ENCODE assay signal across 11 cellular contexts in the genomic region with DNA sequence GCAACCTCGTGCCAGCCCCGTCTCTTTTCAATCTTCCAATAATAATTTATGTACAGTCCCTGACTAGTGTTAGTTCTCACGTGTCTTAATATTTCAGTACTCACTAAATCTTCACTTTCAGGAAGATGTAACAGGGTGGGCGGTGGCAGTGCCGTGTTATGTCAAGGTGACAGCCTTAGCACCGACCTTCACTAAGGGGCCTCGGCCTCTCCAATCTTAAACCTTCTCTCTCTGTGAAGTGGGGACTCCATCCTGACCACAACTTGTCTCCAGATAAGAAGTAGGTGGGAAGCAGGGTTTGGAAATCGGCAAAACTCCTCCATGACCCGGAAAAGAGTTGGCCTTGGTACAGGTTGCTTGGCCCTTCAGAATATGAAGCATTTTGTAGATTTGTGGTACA. TPM values are rescaled to one million over a fixed set of nuclear protein-coding genes. Genes with fewer than 3 reads are reported as not detected.
DNase-seq lines count a peak whose midpoint lies in the region; ATAC-seq and TF ChIP-seq lines count a peak whose summit lies in the region.
"Had no signal": no experiment of that assay in that cellular context is flagged by ENCODE, and none has a peak within 500 bp of the region (broad histone marks: within the 10 kb centered on the region; RNA-seq: fewer than 3 reads in every experiment).

No MANE protein-coding gene starts in this region.

- dilution Hi-C loops in mammary epithelial cell (cut with HindIII; ENCODE audit: low sequenced_read_pairs), result no loop called here

- no peaks in the 10 kb centered on the region for H3K9me2 ChIP-seq in Loucy (replicated peaks; ENCODE audit: low read depth, low read length)

- in situ Hi-C loops in mammary epithelial cell (cut with MboI; ENCODE audit: low sequenced_read_pairs in 2 of 2), result no loop called here

- peak overlapping the region; percentile 91 to 96 (median 94) for H3K27ac Mint-ChIP-seq in CD4-positive, alpha-beta memory T cell
- peak overlapping the region; percentile 81 to 95 (median 91) for H3K27ac Mint-ChIP-seq in naive thymus-derived CD4-positive, alpha-beta T cell

- intact Hi-C loops in CD4-positive, alpha-beta memory T cell (cut with micrococcal nuclease), result loop anchor here (5.0 kb wide), 1 partner anchor 215 kb away; a partner anchor contains a TSS
- intact Hi-C loops in mammary epithelial cell (cut with micrococcal nuclease), result no loop called here
- intact Hi-C loops in naive thymus-derived CD4-positive, alpha-beta T cell (cut with micrococcal nuclease), result loop anchor here (2.0 kb wide), 2 partner anchors 73 to 599 kb away; no protein-coding TSS in a partner anchor

- ATAC-seq in naive thymus-derived CD4-positive, alpha-beta T cell, result no peak

- no peaks in the 10 kb centered on the region for H3F3A ChIP-seq in Loucy (ENCODE audit: low read depth)

- H3K4me3 Mint-ChIP-seq in CD4-positive, alpha-beta memory T cell, result peak overlapping the region; percentile 89 to 95 (median 92)
- H3K4me3 Mint-ChIP-seq in naive thymus-derived CD4-positive, alpha-beta T cell, result peak overlapping the region; percentile 86 to 95 (median 92)

- WGBS in mammary epithelial cell (ENCODE audit: low coverage, missing lambda C conversion rate), result 52% methylated on average over 8 of the region's 9 CpGs

- H3K9ac ChIP-seq in Loucy (ENCODE audit: low read depth, low read length, poor library complexity, severe bottlenecking), result peak overlapping the region; percentile 100
- H3K9ac ChIP-seq in mammary epithelial cell (ENCODE audit: insufficient read depth, low read length), result peak overlapping the region; percentile 98

- H3K4me1 Mint-ChIP-seq in CD4-positive, alpha-beta memory T cell, result peaks cover 37 to 64% (median 51%) of the 10 kb centered on the region in 4 donors
- H3K4me1 Mint-ChIP-seq in naive thymus-derived CD4-positive, alpha-beta T cell, result peaks cover 37 to 59% (median 50%) of the 10 kb centered on the region in 7 donors

- H4K20me1 ChIP-seq in Loucy (ENCODE audit: insufficient read depth, low read length, poor library complexity, severe bottlenecking) (peaks cover 61% of the 10 kb centered on the region), mammary epithelial cell (ENCODE audit: insufficient read depth, low read length) (peaks cover 7% of the 10 kb centered on the region)

- H3K9me3 Mint-ChIP-seq in CD4-positive, alpha-beta memory T cell, result no peaks in the 10 kb centered on the region
- no peaks in the 10 kb centered on the region for H3K9me3 Mint-ChIP-seq in naive thymus-derived CD4-positive, alpha-beta T cell

- peaks cover 51% of the 10 kb centered on the region for H3K36me3 ChIP-seq in CD4-positive, alpha-beta memory T cell (ENCODE audit: insufficient read depth, low read length)
- H3K36me3 ChIP-seq in Loucy (ENCODE audit: insufficient read depth, low read length), result peaks cover 44% of the 10 kb centered on the region
- peaks cover 39% of the 10 kb centered on the region for H3K36me3 ChIP-seq in mammary epithelial cell (ENCODE audit: insufficient read depth, low read length)
- peaks cover 16 to 50% (median 16%) of the 10 kb centered on the region in 3 experiments for H3K36me3 ChIP-seq in naive thymus-derived CD4-positive, alpha-beta T cell (ENCODE audit: control insufficient read depth in 2 of 3, insufficient read depth in 3 of 3, low read length in 3 of 3)

- TF ChIP-seq CTCF in Loucy (conservative IDR thresholded peaks at IDR 0.05; ENCODE audit: low read length) (no peak), mammary epithelial cell (conservative IDR thresholded peaks at IDR 0.05 in 1 of 2, IDR thresholded peaks at IDR 0.05 in 1 of 2; ENCODE audit: extremely low read depth in 1 of 2, insufficient read depth in 1 of 2, low read depth in 1 of 2, low read length in 2 of 2) (no peak)

- H3K9me3 ChIP-seq in CD4-positive, alpha-beta memory T cell (ENCODE audit: control insufficient read depth in 1 of 2, low read length in 2 of 2), result no peaks in the 10 kb centered on the region
- H3K9me3 ChIP-seq in Loucy (ENCODE audit: insufficient read depth, low read depth, low read length) (no peaks in the 10 kb centered on the region), mammary epithelial cell (replicated peaks; ENCODE audit: insufficient read depth, low read length) (no peaks in the 10 kb centered on the region)
- H3K9me3 ChIP-seq in naive thymus-derived CD4-positive, alpha-beta T cell (ENCODE audit: control insufficient read depth in 2 of 3, low read length in 3 of 3), result no peaks in the 10 kb centered on the region

- POLR2A ChIA-PET in CD4-positive, alpha-beta memory T cell (lab: Charles Lee; ENCODE audit: partially characterized antibody), result interaction anchor here (1.0 to 7.8 kb wide), 7 partner anchors 11 to 97 kb away, joined by 3 to 261 read pairs (median 57); a partner anchor contains a TSS
- POLR2A ChIA-PET in naive thymus-derived CD4-positive, alpha-beta T cell (lab: Charles Lee), result interaction anchor here (0.6 to 10.0 kb wide), 8 partner anchors 10 to 1245 kb away, joined by 3 to 220 read pairs (median 9); a partner anchor contains a TSS

- H3K36me3 Mint-ChIP-seq in CD4-positive, alpha-beta memory T cell, result peaks cover 38 to 56% of the 10 kb centered on the region in 2 donors
- peaks cover 4 to 48% (median 19%) of the 10 kb centered on the region in 5 donors for H3K36me3 Mint-ChIP-seq in naive thymus-derived CD4-positive, alpha-beta T cell

- peak overlapping the region in 1 of 2 donors; percentile 82 for H3K4me3 ChIP-seq in CD4-positive, alpha-beta memory T cell (ENCODE audit: low read length in 2 of 2)
- H3K4me3 ChIP-seq in Loucy (ENCODE audit: low read length, poor library complexity, severe bottlenecking), result peak overlapping the region; percentile 93
- H3K4me3 ChIP-seq in mammary epithelial cell (replicated peaks in 1 of 3; ENCODE audit: insufficient read depth in 1 of 3, low read depth in 2 of 3, low read length in 3 of 3), result peak overlapping the region; percentile 77 to 92 (median 84)
- no peak overlapping the region for H3K4me3 ChIP-seq in naive thymus-derived CD4-positive, alpha-beta T cell (ENCODE audit: low read length)

- H3K4me1 ChIP-seq in CD4-positive, alpha-beta memory T cell (ENCODE audit: insufficient read depth, low read length), result peaks cover 67% of the 10 kb centered on the region
- H3K4me1 ChIP-seq in Loucy (ENCODE audit: insufficient read depth, low read length, poor library complexity, severe bottlenecking), result peaks cover 50% of the 10 kb centered on the region
- H3K4me1 ChIP-seq in mammary epithelial cell (ENCODE audit: insufficient read depth, low read length), result peaks cover 30% of the 10 kb centered on the region
- peaks cover 44 to 46% of the 10 kb centered on the region in 2 donors for H3K4me1 ChIP-seq in naive thymus-derived CD4-positive, alpha-beta T cell (ENCODE audit: control insufficient read depth in 2 of 2, insufficient read depth in 2 of 2, low read length in 2 of 2)

- CTCF ChIA-PET in CD4-positive, alpha-beta memory T cell (lab: Charles Lee; ENCODE audit: partially characterized antibody), result interaction anchor here (1.6 to 8.8 kb wide), 2 partner anchors 12 to 22 kb away, joined by 5 to 125 read pairs; a partner anchor contains a TSS
- CTCF ChIA-PET in mammary epithelial cell (lab: Charles Lee; ENCODE audit: low non-redundant PET), result no interaction called here
- CTCF ChIA-PET in naive thymus-derived CD4-positive, alpha-beta T cell (lab: Charles Lee), result interaction anchor here (1.0 to 1.4 kb wide), 3 partner anchors 10 to 90 kb away, joined by 3 to 4 read pairs (median 3); no protein-coding TSS in a partner anchor

- H3K4me2 ChIP-seq in Loucy (ENCODE audit: low read depth, low read length, poor library complexity, severe bottlenecking) (peak overlapping the region; percentile 92), mammary epithelial cell (ENCODE audit: insufficient read depth, low read depth, low read length) (peak overlapping the region; percentile 87)

- no peaks in the 10 kb centered on the region for H3K27me3 ChIP-seq in CD4-positive, alpha-beta memory T cell (ENCODE audit: insufficient read depth, low read length)
- H3K27me3 ChIP-seq in Loucy (ENCODE audit: insufficient read depth, low read length, poor library complexity, severe bottlenecking), result peaks cover 5% of the 10 kb centered on the region
- no peaks in the 10 kb centered on the region for H3K27me3 ChIP-seq in mammary epithelial cell (ENCODE audit: insufficient read depth, low read length)
- no peaks in the 10 kb centered on the region for H3K27me3 ChIP-seq in naive thymus-derived CD4-positive, alpha-beta T cell (ENCODE audit: control insufficient read depth in 2 of 2, insufficient read depth in 2 of 2, low read length in 2 of 2)

- no peaks in the 10 kb centered on the region for H3K27me3 Mint-ChIP-seq in CD4-positive, alpha-beta memory T cell
- H3K27me3 Mint-ChIP-seq in naive thymus-derived CD4-positive, alpha-beta T cell, result peaks cover 0 to 5% (median 0%) of the 10 kb centered on the region in 5 donors

- BruUV-seq in mammary epithelial cell (replicated peaks; lab: Mats Ljungman, UMichigan), result no TSS peak

- H2AFZ ChIP-seq in Loucy (ENCODE audit: low read length) (no peak overlapping the region), mammary epithelial cell (ENCODE audit: low read depth, low read length) (no peak overlapping the region)

- no peak for DNase-seq in CD4-positive, alpha-beta memory T cell
- DNase-seq in mammary epithelial cell (no peak), COR-L47 (lab: John Stamatoyannopoulos, UW) (no peak), HuH-7 (ENCODE audit: low spot score) (no peak)
- no peak for DNase-seq in naive thymus-derived CD4-positive, alpha-beta T cell
- no peak for DNase-seq in activated CD4-positive, CD25-positive, alpha-beta regulatory T cell (lab: John Stamatoyannopoulos, UW)
- no peak for DNase-seq in stimulated activated CD4-positive, alpha-beta T cell treated with anti-CD3 and anti-CD28 coated beads, Interleukin-4, amount 100 ng/mL, for 4 hours
- DNase-seq: erythroblast had no signal

- H3K79me2 ChIP-seq in Loucy (ENCODE audit: insufficient read depth, low read length) (peaks cover 66% of the 10 kb centered on the region), mammary epithelial cell (ENCODE audit: insufficient read depth, low read length) (peaks cover 65% of the 10 kb centered on the region)

- peak overlapping the region; percentile 96 for H3K27ac ChIP-seq in CD4-positive, alpha-beta memory T cell (ENCODE audit: low read depth, low read length)
- H3K27ac ChIP-seq in mammary epithelial cell (ENCODE audit: insufficient read depth, low read depth, low read length), result peak overlapping the region; percentile 93
- H3K27ac ChIP-seq in naive thymus-derived CD4-positive, alpha-beta T cell (ENCODE audit: low read depth, low read length), result peak overlapping the region; percentile 89

RNA-seq across cellular contexts. Expression of a gene that starts 1.8 kb away (rescaled TPM):
- total RNA-seq in CD4-positive, alpha-beta memory T cell, result 1,000 to 10,000 TPM; 3,807 to 4,015 TPM
- 1,000 to 10,000 TPM; 4,853 to 7,200 TPM for polyA plus RNA-seq in CD4-positive, alpha-beta memory T cell
- total RNA-seq in mammary epithelial cell, result 1,000 to 10,000 TPM in 1 of 2 donors, 100 to 1,000 TPM in 1; 530 to 2,153 TPM
- 3,946 TPM for polyA plus RNA-seq in mammary epithelial cell
- polyA minus RNA-seq in mammary epithelial cell, result 789 TPM
- total RNA-seq in naive thymus-derived CD4-positive, alpha-beta T cell, result 1,000 to 10,000 TPM; 2,739 to 3,712 (median 3,396) TPM
- 1,000 to 10,000 TPM; 6,645 to 7,822 TPM for polyA plus RNA-seq in naive thymus-derived CD4-positive, alpha-beta T cell

RNA-seq across cellular contexts. Expression of a gene that starts 15.2 kb away (rescaled TPM):
- 1 to 10 TPM in 1 of 2 experiments, under 1 TPM in 1; 0.93 to 1.3 TPM for total RNA-seq in CD4-positive, alpha-beta memory T cell
- 10 to 100 TPM in 1 of 2 donors, 1 to 10 TPM in 1; 5.1 to 29.7 TPM for polyA plus RNA-seq in CD4-positive, alpha-beta memory T cell
- under 1 TPM in 1 of 2 donors, not detected in 1; 0.40 TPM for total RNA-seq in mammary epithelial cell
- polyA plus RNA-seq in mammary epithelial cell, result 0.08 TPM
- polyA minus RNA-seq in mammary epithelial cell, result not detected
- 10 to 100 TPM in 1 of 5 experiments, 1 to 10 TPM in 4; 2.6 to 27.9 (median 2.8) TPM for total RNA-seq in naive thymus-derived CD4-positive, alpha-beta T cell
- 10 to 100 TPM in 1 of 2 donors, 1 to 10 TPM in 1; 9.6 to 16.8 TPM for polyA plus RNA-seq in naive thymus-derived CD4-positive, alpha-beta T cell
- total RNA-seq: temporal lobe had no signal

RNA-seq across cellular contexts. Expression of a gene that starts 17.0 kb away (rescaled TPM):
- not detected for total RNA-seq in CD4-positive, alpha-beta memory T cell
- polyA plus RNA-seq in CD4-positive, alpha-beta memory T cell, result not detected
- total RNA-seq in mammary epithelial cell, result not detected
- not detected for polyA plus RNA-seq in mammary epithelial cell
- not detected for polyA minus RNA-seq in mammary epithelial cell
- total RNA-seq in naive thymus-derived CD4-positive, alpha-beta T cell, result under 1 TPM in 1 of 5 experiments, not detected in 4; 0.12 TPM
- not detected for polyA plus RNA-seq in naive thymus-derived CD4-positive, alpha-beta T cell
- total RNA-seq: posterior vena cava, temporal lobe had no signal

RNA-seq across cellular contexts. Expression of a gene that starts 17.4 kb away (rescaled TPM):
- not detected for total RNA-seq in CD4-positive, alpha-beta memory T cell
- polyA plus RNA-seq in CD4-positive, alpha-beta memory T cell, result not detected
- total RNA-seq in mammary epithelial cell, result not detected
- polyA plus RNA-seq in mammary epithelial cell, result not detected
- not detected for polyA minus RNA-seq in mammary epithelial cell
- total RNA-seq in naive thymus-derived CD4-positive, alpha-beta T cell, result not detected
- not detected for polyA plus RNA-seq in naive thymus-derived CD4-positive, alpha-beta T cell
- total RNA-seq: posterior vena cava, temporal lobe had no signal

RNA-seq across cellular contexts. Expression of a gene that starts 21.1 kb away (rescaled TPM):
- 100 to 1,000 TPM; 956 to 992 TPM for total RNA-seq in CD4-positive, alpha-beta memory T cell
- 100 to 1,000 TPM; 140 to 325 TPM for polyA plus RNA-seq in CD4-positive, alpha-beta memory T cell
- 100 to 1,000 TPM in 1 of 2 donors, 10 to 100 TPM in 1; 45.5 to 121 TPM for total RNA-seq in mammary epithelial cell
- polyA plus RNA-seq in mammary epithelial cell, result 76.4 TPM
- 53.0 TPM for polyA minus RNA-seq in mammary epithelial cell
- total RNA-seq in naive thymus-derived CD4-positive, alpha-beta T cell, result 1,000 to 10,000 TPM in 4 of 5 experiments, 100 to 1,000 TPM in 1; 662 to 1,236 (median 1,141) TPM
- 100 to 1,000 TPM; 184 to 367 TPM for polyA plus RNA-seq in naive thymus-derived CD4-positive, alpha-beta T cell
